11 cellular contexts compared by ENCODE assay signal in genomic region chr1:77514871-77515776, GRCh38.
DNase-seq lines count a peak whose midpoint lies in the region; ATAC-seq and TF ChIP-seq lines count a peak whose summit lies in the region.
"Had no signal": no experiment of that assay in that cellular context is flagged by ENCODE, and none has a peak within 500 bp of the region (broad histone marks: within the 10 kb centered on the region; RNA-seq: fewer than 3 reads in every experiment).

No MANE protein-coding gene starts in this region.

- H3K27me3 ChIP-seq in A673 (replicated peaks; ENCODE audit: insufficient read depth, low read depth, low read length, poor library complexity) (no peaks in the 10 kb centered on the region), body of pancreas (no peaks in the 10 kb centered on the region)

- H3K4me1 ChIP-seq in A673 (ENCODE audit: insufficient read depth, low read length, poor library complexity, severe bottlenecking) (peaks cover 22% of the 10 kb centered on the region), body of pancreas (peaks cover 12% of the 10 kb centered on the region)
- H3K4me1 ChIP-seq: Caco-2 had no signal

- TF ChIP-seq CTCF in A673 (conservative IDR thresholded peaks at IDR 0.05; ENCODE audit: low read depth, low read length) (peak; percentile 24; the same call in 1 of the 2 replicates), body of pancreas (IDR thresholded peaks at IDR 0.05) (no peak)

- no TSS peak for BruUV-seq in A673 (replicated peaks; lab: Mats Ljungman, UMichigan)

- intact Hi-C loops in A673 (cut with micrococcal nuclease; ENCODE audit: unreplicated experiment) (no loop called here), body of pancreas (cut with DNase I) (no loop called here)

- H3K27me3 Mint-ChIP-seq in naive thymus-derived CD8-positive, alpha-beta T cell, result no peaks in the 10 kb centered on the region

- CTCF ChIA-PET in A673 (lab: Charles Lee), result no interaction called here

- peaks cover 15 to 40% (median 25%) of the 10 kb centered on the region in 3 donors for H3K36me3 Mint-ChIP-seq in naive thymus-derived CD8-positive, alpha-beta T cell

- H3K27ac ChIP-seq in A673 (ENCODE audit: low read depth, low read length, poor library complexity, severe bottlenecking) (peak overlapping the region; percentile 93), body of pancreas (peak overlapping the region in 3 of 4 donors; percentile 1 to 56 (median 9))

- no peak for TF ChIP-seq POLR2A in body of pancreas (IDR thresholded peaks at IDR 0.05)

- POLR2A ChIA-PET in A673 (lab: Charles Lee; ENCODE audit: low non-redundant PET), result interaction anchor here (0.7 kb wide), 1 partner anchor 226 kb away, joined by 5 read pairs; no protein-coding TSS in a partner anchor
- POLR2A ChIA-PET in naive thymus-derived CD8-positive, alpha-beta T cell (lab: Charles Lee), result no interaction called here

- H3K27ac Mint-ChIP-seq in naive thymus-derived CD8-positive, alpha-beta T cell, result peak overlapping the region in 4 of 10 donors; percentile 17 to 82 (median 44)

- no peaks in the 10 kb centered on the region for H3K9me3 ChIP-seq in A673 (ENCODE audit: low read depth, low read length, poor library complexity, severe bottlenecking)
- no peaks in the 10 kb centered on the region for H3K9me3 ChIP-seq in body of pancreas
- H3K9me3 ChIP-seq: Caco-2 had no signal

- H3K9me3 Mint-ChIP-seq in naive thymus-derived CD8-positive, alpha-beta T cell, result peaks cover 0 to 23% (median 11%) of the 10 kb centered on the region in 9 donors

- DNase-seq in A673 (ENCODE audit: low spot score) (peak; percentile 73), HS-5 (ENCODE audit: low read depth) (peak; percentile 32), body of pancreas (no peak), left lobe of liver (ENCODE audit: low spot score) (no peak), activated gamma-delta T cell (lab: John Stamatoyannopoulos, UW) (no peak)
- no peak for DNase-seq in naive thymus-derived CD8-positive, alpha-beta T cell
- DNase-seq: effector CD8-positive, alpha-beta T cell; NCI-H1105 treated with DMSO at 0.1 percent for 48 hours had no signal

- ATAC-seq in body of pancreas (no peak), left lobe of liver (peak; percentile 36), GM21526 (IDR thresholded peaks at IDR 0.05; ENCODE audit: low FRiP score, unreplicated experiment) (no peak), GM18868 (IDR thresholded peaks at IDR 0.05; ENCODE audit: unreplicated experiment) (no peak)
- ATAC-seq in naive thymus-derived CD8-positive, alpha-beta T cell, result no peak

- no peaks in the 10 kb centered on the region for H3K36me3 ChIP-seq in A673 (ENCODE audit: insufficient read depth, low read length, poor library complexity, severe bottlenecking)
- no peaks in the 10 kb centered on the region for H3K36me3 ChIP-seq in body of pancreas (replicated peaks in 1 of 2; ENCODE audit: insufficient read depth in 1 of 2, low read depth in 2 of 2)

- peak overlapping the region; percentile 13 for H3K4me3 ChIP-seq in A673 (ENCODE audit: low read depth, low read length, poor library complexity, severe bottlenecking)
- H3K4me3 ChIP-seq in body of pancreas, result no peak overlapping the region

- WGBS in body of pancreas, 2 donors, result 27 to 31% methylated on average over 10 of the region's 10 CpGs

- no peak overlapping the region for H3K4me3 Mint-ChIP-seq in naive thymus-derived CD8-positive, alpha-beta T cell

- H3K4me1 Mint-ChIP-seq in naive thymus-derived CD8-positive, alpha-beta T cell, result peaks cover 0 to 8% (median 7%) of the 10 kb centered on the region in 4 donors

Comparison
In these comparisons a context has a peak if more than half of its experiments do, and no peak if none do; other contexts are left out.
1. DNase-seq: peak in A673 (single experiment) and HS-5 (single experiment); none in body of pancreas (0 of 4), left lobe of liver (single experiment), activated gamma-delta T cell (single experiment) and naive thymus-derived CD8-positive, alpha-beta T cell (0 of 10).